Comparison of ENCODE assay signal across 9 cellular contexts in genomic region chr6:156925718-156926607, GRCh38.
DNase-seq lines count a peak whose midpoint lies in the region; ATAC-seq and TF ChIP-seq lines count a peak whose summit lies in the region.
"Had no signal": no experiment of that assay in that cellular context is flagged by ENCODE, and none has a peak within 500 bp of the region (broad histone marks: within the 10 kb centered on the region; RNA-seq: fewer than 3 reads in every experiment).

No MANE protein-coding gene starts in this region.

- H3K36me3 ChIP-seq in gastroesophageal sphincter, result no peaks in the 10 kb centered on the region

- H3K9me3 ChIP-seq in gastroesophageal sphincter, result no peaks in the 10 kb centered on the region

- DNase-seq in left colon (no peak), coronary artery (ENCODE audit: low spot score) (no peak), caudate nucleus (lab: John Stamatoyannopoulos, UW) (no peak), activated T-cell treated with anti-CD3 and anti-CD28 coated beads for 4 hours (no peak)
- DNase-seq: NCI-H1930 had no signal

- H3K4me1 ChIP-seq in gastroesophageal sphincter, result peaks cover 0 to 32% (median 11%) of the 10 kb centered on the region in 3 donors

- H3K4me3 ChIP-seq in coronary artery (no peak overlapping the region), gastroesophageal sphincter (no peak overlapping the region)

- TF ChIP-seq CTCF in coronary artery (IDR thresholded peaks at IDR 0.05) (no peak), gastroesophageal sphincter (IDR thresholded peaks at IDR 0.05) (no peak)

- TF ChIP-seq POLR2A in gastroesophageal sphincter (IDR thresholded peaks at IDR 0.05), result no peak

- WGBS in gastroesophageal sphincter (ENCODE audit: low coverage in 1 of 2), 2 donors, result 37 to 61% methylated on average over 3 of the region's 3 CpGs

- no peaks in the 10 kb centered on the region for H3K27me3 ChIP-seq in gastroesophageal sphincter

- no peak overlapping the region for H3K27ac ChIP-seq in coronary artery
- H3K27ac ChIP-seq in gastroesophageal sphincter, result no peak overlapping the region
- no peak overlapping the region for H3K27ac ChIP-seq in caudate nucleus (ENCODE audit: low read depth, low read length)

- peak; percentile 94 for ATAC-seq in GM18511 (IDR thresholded peaks at IDR 0.05; ENCODE audit: unreplicated experiment)
- ATAC-seq in GM21576 (IDR thresholded peaks at IDR 0.05; ENCODE audit: unreplicated experiment), result peak; percentile 76
- ATAC-seq in HG03457 (IDR thresholded peaks at IDR 0.05; ENCODE audit: unreplicated experiment), result peak; percentile 73
- ATAC-seq in left colon, result peak; percentile 67
- ATAC-seq in gastroesophageal sphincter, result no peak

- intact Hi-C loops in left colon (cut with DNase I, micrococcal nuclease), result no loop called here

- TF ChIP-seq EP300 in gastroesophageal sphincter (IDR thresholded peaks at IDR 0.05), result no peak
